8 cellular contexts compared by ENCODE assay signal in the genomic region with DNA sequence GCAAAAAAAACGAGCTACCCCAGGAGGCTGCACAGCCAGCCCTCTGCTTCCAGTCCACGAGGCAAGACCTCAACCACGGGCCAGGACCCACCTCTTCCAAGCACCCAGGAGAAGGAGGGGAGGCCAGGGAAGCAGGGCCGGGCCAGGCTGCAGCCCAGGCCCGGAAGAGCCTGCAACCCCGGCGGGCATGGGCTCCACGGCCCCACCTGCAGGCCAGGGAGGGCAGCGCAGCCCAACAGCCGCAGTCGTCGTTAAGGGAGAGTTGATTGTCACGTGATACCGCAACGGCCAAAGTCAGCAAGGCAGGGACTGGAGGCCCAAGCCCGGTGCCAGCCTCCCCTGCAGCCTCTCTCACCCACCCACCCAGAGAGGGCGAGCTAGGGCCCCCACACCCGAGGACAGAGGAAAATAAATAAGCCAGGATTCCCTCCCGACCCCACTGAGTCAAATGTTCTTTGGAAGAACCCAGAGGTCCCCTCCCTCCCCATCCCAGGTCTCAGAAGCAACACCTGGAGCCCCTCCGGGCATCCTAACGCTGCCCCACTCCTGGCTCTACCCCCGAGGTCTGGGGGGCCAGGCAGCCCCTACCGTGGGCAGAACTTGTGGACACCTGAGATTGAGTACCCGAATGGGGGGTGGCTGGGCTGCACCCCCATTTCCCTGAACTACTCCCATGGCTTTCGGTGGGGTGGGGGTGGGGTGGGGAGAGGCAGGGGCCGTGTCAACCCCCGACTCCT. TPM values are rescaled to one million over a fixed set of nuclear protein-coding genes. Genes with fewer than 3 reads are reported as not detected.
A peak's percentile ranks its signal among the peaks of the same experiment; 100 is the strongest.
DNase-seq lines count a peak whose midpoint lies in the region; TF ChIP-seq lines count a peak whose summit lies in the region.

No MANE protein-coding gene starts in this region.

- no peak overlapping the region for H2AFZ ChIP-seq in parathyroid adenoma

- H3K27me3 ChIP-seq in SJCRH30 = no peaks in the 10 kb centered on the region
- H3K27me3 ChIP-seq in parathyroid adenoma (ENCODE audit: control insufficient read depth, insufficient read depth, low read length) = no peaks in the 10 kb centered on the region
- no peaks in the 10 kb centered on the region for H3K27me3 ChIP-seq in uterus

- H3K9ac ChIP-seq in parathyroid adenoma = no peak overlapping the region

- H3K36me3 ChIP-seq in SJCRH30 = no peaks in the 10 kb centered on the region
- no peaks in the 10 kb centered on the region for H3K36me3 ChIP-seq in parathyroid adenoma (ENCODE audit: control insufficient read depth, insufficient read depth, low read length)
- no peaks in the 10 kb centered on the region for H3K36me3 ChIP-seq in uterus

- peaks cover 7% of the 10 kb centered on the region for H3K79me2 ChIP-seq in parathyroid adenoma

- H3K4me1 ChIP-seq in SJCRH30 = peaks cover 15% of the 10 kb centered on the region
- peaks cover 3% of the 10 kb centered on the region for H3K4me1 ChIP-seq in parathyroid adenoma
- peaks cover 0 to 26% of the 10 kb centered on the region in 2 donors for H3K4me1 ChIP-seq in uterus

- intact Hi-C loops in uterus (cut with DNase I; ENCODE audit: low total_unique reads) = no loop called here

- H3K27ac ChIP-seq in SJCRH30 = no peak overlapping the region
- no peak overlapping the region for H3K27ac ChIP-seq in parathyroid adenoma
- no peak overlapping the region for H3K27ac ChIP-seq in uterus

- H3K4me2 ChIP-seq in parathyroid adenoma (ENCODE audit: low read length) = peak overlapping the region; percentile 19

- in situ Hi-C loops in Caki2 (cut with HindIII; ENCODE audit: low pct_unique_long_range_greater_than_20kb, low sequenced_read_pairs) = no loop called here

- TF ChIP-seq CTCF in foreskin fibroblast (IDR thresholded peaks at IDR 0.05; ENCODE audit: low read depth, low read length) (peak; percentile 93), parathyroid adenoma (IDR thresholded peaks at IDR 0.05) (peak; percentile 88), uterus (IDR thresholded peaks at IDR 0.05) (peak; percentile 58 to 75 (median 68))

- no peak overlapping the region for H3K4me3 ChIP-seq in SJCRH30
- no peak overlapping the region for H3K4me3 ChIP-seq in foreskin fibroblast (ENCODE audit: low read depth in 1 of 2, low read length in 2 of 2)
- no peak overlapping the region for H3K4me3 ChIP-seq in parathyroid adenoma (ENCODE audit: low read depth, low read length)
- no peak overlapping the region for H3K4me3 ChIP-seq in uterus

- TF ChIP-seq POLR2A in uterus (IDR thresholded peaks at IDR 0.05) = no peak

- DNase-seq in Caki2 (ENCODE audit: low read depth) = peak; percentile 63
- peak; percentile 85 for DNase-seq in HuH-7 (ENCODE audit: low spot score)
- DNase-seq in SJCRH30 = peak; percentile 78 to 84
- DNase-seq in activated effector memory CD4-positive, alpha-beta T cell treated with anti-CD3 and anti-CD28 coated beads, Interleukin-2, amount 50 U/mL, for 16 hours = peak; percentile 93
- peak; percentile 67 to 88 for DNase-seq in foreskin fibroblast
- no peak for DNase-seq in uterus
- no peak for DNase-seq in cortex of kidney (lab: John Stamatoyannopoulos, UW)

- no peaks in the 10 kb centered on the region for H3K9me3 ChIP-seq in SJCRH30 (replicated peaks)
- H3K9me3 ChIP-seq in parathyroid adenoma (ENCODE audit: control insufficient read depth, low read length) = no peaks in the 10 kb centered on the region
- H3K9me3 ChIP-seq in uterus = no peaks in the 10 kb centered on the region

RNA-seq across cellular contexts. Expression of a gene that starts 5.2 kb away (rescaled TPM):
- total RNA-seq in Caki2 (2014; rRNA removed; shearing (Covaris generic); ENCODE audit: low replicate concordance) = 10.5 and 14.4 TPM in 2 replicates
- 17.7 and 19.1 TPM in 2 replicates for total RNA-seq in SJCRH30 (2014; rRNA removed; shearing (Covaris generic))
- 10 to 100 TPM in 2 of 4 donors, 1 to 10 TPM in 2; 1.5 to 67.4 (median 25.1) TPM for total RNA-seq in uterus

RNA-seq across cellular contexts. Expression of a gene that starts 9.9 kb away (rescaled TPM):
- 9.6 and 15.9 TPM in 2 replicates for total RNA-seq in Caki2 (2014; rRNA removed; shearing (Covaris generic); ENCODE audit: low replicate concordance)
- total RNA-seq in SJCRH30 (2014; rRNA removed; shearing (Covaris generic)) = 5.1 and 5.8 TPM in 2 replicates
- 10 to 100 TPM in 1 of 4 donors, 1 to 10 TPM in 1, under 1 TPM in 1, not detected in 1; 0.26 to 17.7 (median 3.9) TPM for total RNA-seq in uterus

RNA-seq across cellular contexts. Expression of a gene that starts 31.8 kb away (rescaled TPM):
- total RNA-seq in Caki2 (2014; rRNA removed; shearing (Covaris generic); ENCODE audit: low replicate concordance) = 51.1 and 58.3 TPM in 2 replicates
- 39.2 and 41.6 TPM in 2 replicates for total RNA-seq in SJCRH30 (2014; rRNA removed; shearing (Covaris generic))
- total RNA-seq in uterus = 100 to 1,000 TPM in 1 of 4 donors, 10 to 100 TPM in 3; 33.8 to 142 (median 63.7) TPM

RNA-seq across cellular contexts. Expression of a gene that starts 41.4 kb away (rescaled TPM):
- total RNA-seq in Caki2 (2014; rRNA removed; shearing (Covaris generic); ENCODE audit: low replicate concordance) = 5.3 and 11.9 TPM in 2 replicates
- total RNA-seq in SJCRH30 (2014; rRNA removed; shearing (Covaris generic)) = 0.08 TPM in 1 of 2 replicates, not detected in the other
- 1 to 10 TPM in 3 of 4 donors, not detected in 1; 1.0 to 3.3 (median 1.7) TPM for total RNA-seq in uterus

RNA-seq across cellular contexts. Expression of a gene that starts 51.7 kb away (rescaled TPM):
- 4.2 and 4.7 TPM in 2 replicates for total RNA-seq in Caki2 (2014; rRNA removed; shearing (Covaris generic); ENCODE audit: low replicate concordance)
- total RNA-seq in SJCRH30 (2014; rRNA removed; shearing (Covaris generic)) = 4.7 and 4.8 TPM in 2 replicates
- total RNA-seq in uterus = 1 to 10 TPM; 1.0 to 5.5 (median 2.8) TPM

Comparison
In these comparisons a context has a peak if more than half of its experiments do, and no peak if none do; other contexts are left out.
1. DNase-seq: peak in Caki2 (single experiment), HuH-7 (single experiment), SJCRH30 (2 of 2), activated effector memory CD4-positive, alpha-beta T cell treated with anti-CD3 and anti-CD28 coated beads, Interleukin-2, amount 50 U/mL, for 16 hours (single experiment) and foreskin fibroblast (2 of 2); none in uterus (0 of 2) and cortex of kidney (single experiment).
2. Peak in every context shown above with its lines, with median percentiles within 50 percentile points of each other: CTCF ChIP-seq.